1 cellular context compared by ENCODE assay signal in genomic region chr3:58635371-58636285, GRCh38.
TF ChIP-seq lines count a peak whose summit lies in the region.

No MANE protein-coding gene starts in this region.

TF ChIP-seq in H1, 55 proteins besides CTCF, POLR2A, EP300 and RAD21:
- TF ChIP-seq TEAD4 (IDR thresholded peaks at IDR 0.05; ENCODE audit: low read depth, low read length) = no peak
- TF ChIP-seq MAX (IDR thresholded peaks at IDR 0.05) = no peak
- no peak for TF ChIP-seq ASH2L (IDR thresholded peaks at IDR 0.05; ENCODE audit: low read length)
- no peak for TF ChIP-seq CHD2 (IDR thresholded peaks at IDR 0.05; ENCODE audit: low read length)
- TF ChIP-seq JUN (IDR thresholded peaks at IDR 0.05; ENCODE audit: low read depth, low read length) = no peak
- no peak for TF ChIP-seq E2F6 (IDR thresholded peaks at IDR 0.05)
